8 cellular contexts compared by ENCODE assay signal in the genomic region with DNA sequence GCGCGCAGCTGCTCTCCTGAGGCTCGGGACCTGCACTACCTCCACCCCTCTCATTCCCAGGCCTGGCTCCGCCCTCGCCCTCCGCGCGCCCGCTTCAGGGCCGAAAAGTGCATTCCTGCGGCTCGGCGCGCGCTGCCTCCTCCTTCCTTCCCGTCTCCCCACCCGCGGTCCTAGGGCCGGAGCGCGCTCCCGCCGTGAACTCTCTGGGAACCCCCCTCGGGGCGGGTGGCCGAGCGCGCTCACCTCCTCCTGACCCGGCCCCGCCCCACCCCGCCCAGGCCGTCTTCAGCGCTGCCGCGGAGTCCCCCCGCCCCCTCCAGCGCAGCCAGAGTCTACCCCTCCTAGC. TPM values are rescaled to one million over a fixed set of nuclear protein-coding genes. Genes with fewer than 3 reads are reported as not detected.
A peak's percentile ranks its signal among the peaks of the same experiment; 100 is the strongest.
DNase-seq lines count a peak whose midpoint lies in the region; ATAC-seq and TF ChIP-seq lines count a peak whose summit lies in the region.

No MANE protein-coding gene starts in this region.

- CTCF ChIA-PET in Caco-2 (lab: Charles Lee), result interaction anchor here (0.5 to 2.2 kb wide), 7 partner anchors 9 to 100 kb away, joined by 3 to 11 read pairs (median 6); a partner anchor contains a TSS

- H3K36me3 Mint-ChIP-seq in Caco-2 (ENCODE audit: insufficient read depth, unreplicated experiment) (peaks cover 10% of the 10 kb centered on the region), IgD-negative memory B cell (no peaks in the 10 kb centered on the region)
- peaks cover 0 to 4% (median 0%) of the 10 kb centered on the region in 3 donors for H3K36me3 Mint-ChIP-seq in naive thymus-derived CD8-positive, alpha-beta T cell

- intact Hi-C loops in Caco-2 (cut with micrococcal nuclease; ENCODE audit: unreplicated experiment), result loop anchor here (1.0 to 5.0 kb wide), 4 partner anchors 8 to 161 kb away; a partner anchor contains a TSS

- peak; percentile 42 for ATAC-seq in GM21526 (IDR thresholded peaks at IDR 0.05; ENCODE audit: low FRiP score, unreplicated experiment)
- ATAC-seq in RWPE2 (ENCODE audit: low read depth), result peak; percentile 65
- ATAC-seq in naive thymus-derived CD8-positive, alpha-beta T cell, result peak; percentile 59 to 63

- H3K9me3 ChIP-seq in Caco-2, result no peaks in the 10 kb centered on the region
- H3K9me3 ChIP-seq in RWPE2 (ENCODE audit: severe bottlenecking), result no peaks in the 10 kb centered on the region

- H3K4me3 ChIP-seq in Caco-2 (ENCODE audit: low read depth, low read length), result peak overlapping the region; percentile 45
- H3K4me3 ChIP-seq in RWPE2 (ENCODE audit: severe bottlenecking), result peak overlapping the region; percentile 54
- peak overlapping the region; percentile 59 for H3K4me3 ChIP-seq in fibroblast of mammary gland (ENCODE audit: control insufficient read depth, low read depth, low read length)

- H3K4me3 Mint-ChIP-seq in Caco-2 (ENCODE audit: unreplicated experiment) (peak overlapping the region; percentile 97), IgD-negative memory B cell (peak overlapping the region; percentile 86 to 96 (median 92))
- peak overlapping the region; percentile 91 to 100 (median 98) for H3K4me3 Mint-ChIP-seq in naive thymus-derived CD8-positive, alpha-beta T cell

- H3K27me3 ChIP-seq in Caco-2 (replicated peaks; ENCODE audit: control insufficient read depth, insufficient read depth, low read length) (no peaks in the 10 kb centered on the region), RWPE2 (ENCODE audit: insufficient read depth, poor library complexity, severe bottlenecking) (no peaks in the 10 kb centered on the region)

- TF ChIP-seq CTCF in Caco-2 (IDR thresholded peaks at IDR 0.05; ENCODE audit: insufficient read depth in 1 of 2, low read depth in 1 of 2, low read length in 1 of 2, severe bottlenecking in 1 of 2, unreplicated experiment in 1 of 2), result no peak
- TF ChIP-seq CTCF in RWPE2 (IDR thresholded peaks at IDR 0.05; ENCODE audit: poor library complexity, severe bottlenecking), result no peak
- no peak for TF ChIP-seq CTCF in fibroblast of mammary gland (conservative IDR thresholded peaks at IDR 0.05; ENCODE audit: control insufficient read depth, insufficient read depth, low read depth, low read length)

- POLR2A ChIA-PET in Caco-2 (lab: Charles Lee), result interaction anchor here (0.7 to 1.9 kb wide), 4 partner anchors 30 to 100 kb away, joined by 3 to 13 read pairs (median 6); a partner anchor contains a TSS
- POLR2A ChIA-PET in naive thymus-derived CD8-positive, alpha-beta T cell (lab: Charles Lee), result interaction anchor here (0.6 to 6.6 kb wide), 22 partner anchors 12 to 1891 kb away, joined by 3 to 94 read pairs (median 12); a partner anchor contains a TSS

- H3K27me3 Mint-ChIP-seq in Caco-2 (ENCODE audit: insufficient read depth, unreplicated experiment) (no peaks in the 10 kb centered on the region), IgD-negative memory B cell (no peaks in the 10 kb centered on the region)
- H3K27me3 Mint-ChIP-seq in naive thymus-derived CD8-positive, alpha-beta T cell, result no peaks in the 10 kb centered on the region

- H3K9me3 Mint-ChIP-seq in Caco-2 (ENCODE audit: unreplicated experiment) (no peaks in the 10 kb centered on the region), IgD-negative memory B cell (no peaks in the 10 kb centered on the region)
- H3K9me3 Mint-ChIP-seq in naive thymus-derived CD8-positive, alpha-beta T cell, result no peaks in the 10 kb centered on the region

- H3K4me1 ChIP-seq in Caco-2 (peaks cover 25% of the 10 kb centered on the region), RWPE2 (ENCODE audit: insufficient read depth, poor library complexity, severe bottlenecking) (peaks cover 59% of the 10 kb centered on the region)

- BruUV-seq in Caco-2 (replicated peaks; lab: Mats Ljungman, UMichigan), result no TSS peak

- peaks cover 53% of the 10 kb centered on the region for H3K4me1 Mint-ChIP-seq in Caco-2 (ENCODE audit: low read depth, unreplicated experiment)
- H3K4me1 Mint-ChIP-seq in IgD-negative memory B cell, result peaks cover 25 to 43% (median 36%) of the 10 kb centered on the region in 3 donors
- peaks cover 62 to 80% (median 77%) of the 10 kb centered on the region in 4 donors for H3K4me1 Mint-ChIP-seq in naive thymus-derived CD8-positive, alpha-beta T cell

- DNase-seq in Caco-2 (peak; percentile 95), RWPE2 (ENCODE audit: low spot score) (peak; percentile 95), fibroblast of mammary gland (ENCODE audit: low read depth) (peak; percentile 89)
- peak; percentile 73 for DNase-seq in activated effector memory CD4-positive, alpha-beta T cell treated with Interleukin-2 at 50 U/mL for 16 hours
- DNase-seq in naive thymus-derived CD8-positive, alpha-beta T cell, result peak; percentile 57 to 85 (median 68)
- DNase-seq in stimulated activated naive CD4-positive, alpha-beta T cell treated with Interleukin-2 at 50 U/mL for 16 hours (lab: John Stamatoyannopoulos, UW), result peak; percentile 86

- H3K27ac ChIP-seq in RWPE2 (ENCODE audit: poor library complexity, severe bottlenecking), result peak overlapping the region; percentile 96

- H3K27ac Mint-ChIP-seq in Caco-2 (ENCODE audit: unreplicated experiment) (peak overlapping the region; percentile 89), IgD-negative memory B cell (peak overlapping the region; percentile 64 to 97 (median 76))
- peak overlapping the region; percentile 91 to 98 (median 94) for H3K27ac Mint-ChIP-seq in naive thymus-derived CD8-positive, alpha-beta T cell

- H3K36me3 ChIP-seq in Caco-2 (ENCODE audit: control insufficient read depth, insufficient read depth, low read length) (no peaks in the 10 kb centered on the region), RWPE2 (ENCODE audit: low read depth) (peaks cover 5% of the 10 kb centered on the region; the same call in 1 of the 2 replicates)

RNA-seq across cellular contexts. Expression of a gene that starts 11.2 kb away (rescaled TPM):
- 11.8 and 12.9 TPM in 2 replicates for total RNA-seq in Caco-2 (2022)
- 4.8 TPM for polyA plus RNA-seq in IgD-negative memory B cell
- total RNA-seq in naive thymus-derived CD8-positive, alpha-beta T cell, result 10 to 100 TPM; 57.8 to 60.4 TPM
- polyA plus RNA-seq in naive thymus-derived CD8-positive, alpha-beta T cell, result 10 to 100 TPM in 1 of 3 donors, 1 to 10 TPM in 2; 1.6 to 12.7 (median 3.8) TPM

RNA-seq across cellular contexts. Expression of a gene that starts 13.8 kb away (rescaled TPM):
- 1.1 TPM in 2 replicates for total RNA-seq in Caco-2 (2022)
- polyA plus RNA-seq in IgD-negative memory B cell, result 238 TPM
- 100 to 1,000 TPM; 353 to 362 TPM for total RNA-seq in naive thymus-derived CD8-positive, alpha-beta T cell
- 100 to 1,000 TPM; 202 to 219 (median 206) TPM for polyA plus RNA-seq in naive thymus-derived CD8-positive, alpha-beta T cell

RNA-seq across cellular contexts. Expression of a gene that starts 40.1 kb away (rescaled TPM):
- 20.1 and 23.0 TPM in 2 replicates for total RNA-seq in Caco-2 (2022)
- polyA plus RNA-seq in IgD-negative memory B cell, result 0.58 TPM
- 10 to 100 TPM; 50.8 to 53.4 TPM for total RNA-seq in naive thymus-derived CD8-positive, alpha-beta T cell
- 1 to 10 TPM; 1.1 to 1.3 (median 1.2) TPM for polyA plus RNA-seq in naive thymus-derived CD8-positive, alpha-beta T cell

RNA-seq across cellular contexts. Expression of a gene that starts 40.3 kb away (rescaled TPM):
- 35.8 and 43.0 TPM in 2 replicates for total RNA-seq in Caco-2 (2022)
- polyA plus RNA-seq in IgD-negative memory B cell, result 5.0 TPM
- total RNA-seq in naive thymus-derived CD8-positive, alpha-beta T cell, result 100 to 1,000 TPM; 112 to 113 TPM
- 1 to 10 TPM; 2.8 to 3.5 (median 3.1) TPM for polyA plus RNA-seq in naive thymus-derived CD8-positive, alpha-beta T cell

RNA-seq across cellular contexts. Expression of a gene that starts 47.3 kb away (rescaled TPM):
- 32.3 and 34.9 TPM in 2 replicates for total RNA-seq in Caco-2 (2022)
- polyA plus RNA-seq in IgD-negative memory B cell, result not detected
- total RNA-seq in naive thymus-derived CD8-positive, alpha-beta T cell, result under 1 TPM; 0.27 to 0.81 TPM
- polyA plus RNA-seq in naive thymus-derived CD8-positive, alpha-beta T cell, result not detected

Comparison
In these comparisons a context has a peak if more than half of its experiments do, and no peak if none do; other contexts are left out.
1. Peak in every context shown above with its lines: DNase-seq, ATAC-seq, H3K4me3 ChIP-seq and H3K27ac ChIP-seq.
2. RNA of a gene that starts 13.8 kb away (total RNA-seq): 353 to 362 TPM in naive thymus-derived CD8-positive, alpha-beta T cell; 1.1 TPM in Caco-2; every median in the first group is over 100 times any median in the second.